ENCODE assay signal across 22 cellular contexts in genomic region chr10:101331960-101332359, GRCh38. TPM values are rescaled to one million over a fixed set of nuclear protein-coding genes. Genes with fewer than 3 reads are reported as not detected.
A peak's percentile ranks its signal among the peaks of the same experiment; 100 is the strongest.
DNase-seq lines count a peak whose midpoint lies in the region; ATAC-seq, FAIRE-seq and TF ChIP-seq lines count a peak whose summit lies in the region.
"Had no signal": no experiment of that assay in that cellular context is flagged by ENCODE, and none has a peak within 500 bp of the region (broad histone marks: within the 10 kb centered on the region; RNA-seq: fewer than 3 reads in every experiment).

No MANE protein-coding gene starts in this region.

- TF ChIP-seq CTCF in PC-3 (conservative IDR thresholded peaks at IDR 0.05; ENCODE audit: low read depth, low read length) (no peak), osteoblast (IDR thresholded peaks at IDR 0.05; ENCODE audit: extremely low read depth, low read depth, low read length) (no peak)

- H4K20me1 ChIP-seq in PC-3 (ENCODE audit: low read length) (no peaks in the 10 kb centered on the region), osteoblast (ENCODE audit: insufficient read depth, low read length) (no peaks in the 10 kb centered on the region)
- H4K20me1 ChIP-seq: BLaER1 treated with 17β-estradiol and CSF1 and Interleukin-3, amounts not matched to agents 10 nM and 100 nM had no signal

- H3K9me2 ChIP-seq in PC-3 (replicated peaks; ENCODE audit: low read length) = no peaks in the 10 kb centered on the region

- no peak overlapping the region for H3K9ac ChIP-seq in PC-3 (ENCODE audit: low read length)
- H3K9ac ChIP-seq: BLaER1 treated with 17β-estradiol and CSF1 and Interleukin-3, amounts not matched to agents 10 nM and 100 nM had no signal

- H3K4me1 ChIP-seq in PC-3 (ENCODE audit: insufficient read depth, low read length) = no peaks in the 10 kb centered on the region; the same call in 1 of the 2 replicates
- H3K4me1 ChIP-seq in osteoblast (ENCODE audit: insufficient read depth, low read length) = no peaks in the 10 kb centered on the region
- H3K4me1 ChIP-seq: BLaER1 treated with 17β-estradiol and CSF1 and Interleukin-3, amounts not matched to agents 10 nM and 100 nM; stomach; transverse colon had no signal

- H3K36me3 Mint-ChIP-seq in activated naive CD4-positive, alpha-beta T cell treated with anti-CD3 and anti-CD28 coated beads, Interleukin-2, amount 50 U/mL, for 24 hours = no peaks in the 10 kb centered on the region
- H3K36me3 Mint-ChIP-seq in stimulated activated effector memory CD8-positive, alpha-beta T cell treated with anti-CD3 and anti-CD28 coated beads, Interleukin-12 subunit alpha, Interleukin-12 subunit beta, amount 100 ng/mL, for 72 hours = no peaks in the 10 kb centered on the region
- H3K36me3 Mint-ChIP-seq: activated naive CD4-positive, alpha-beta T cell treated with anti-CD3 and anti-CD28 coated beads, Interleukin-2, amount 10 ng/mL, durations not matched to agents 7 days and 5 days had no signal

- H3K27ac ChIP-seq in PC-3 (ENCODE audit: low read length) (no peak overlapping the region), caudate nucleus (ENCODE audit: low read depth, low read length) (peak overlapping the region; percentile 4), osteoblast (ENCODE audit: low read depth, low read length) (no peak overlapping the region)
- H3K27ac ChIP-seq: BLaER1 treated with 17β-estradiol and CSF1 and Interleukin-3, amounts not matched to agents 10 nM and 100 nM; stomach; transverse colon had no signal

- H3K27me3 Mint-ChIP-seq in activated naive CD4-positive, alpha-beta T cell treated with anti-CD3 and anti-CD28 coated beads, Interleukin-2, amount 50 U/mL, for 24 hours = no peaks in the 10 kb centered on the region

- no peaks in the 10 kb centered on the region for H3K36me3 ChIP-seq in PC-3 (ENCODE audit: low read depth, low read length)
- no peaks in the 10 kb centered on the region for H3K36me3 ChIP-seq in osteoblast (ENCODE audit: insufficient read depth, low read length)
- H3K36me3 ChIP-seq: stomach, transverse colon had no signal

- H2AFZ ChIP-seq in PC-3 (ENCODE audit: low read length) (no peak overlapping the region), osteoblast (ENCODE audit: low read length) (no peak overlapping the region)

- H3K4me3 Mint-ChIP-seq in activated naive CD4-positive, alpha-beta T cell treated with anti-CD3 and anti-CD28 coated beads, Interleukin-2, amount 50 U/mL, for 24 hours = no peak overlapping the region
- no peak overlapping the region for H3K4me3 Mint-ChIP-seq in stimulated activated effector memory CD8-positive, alpha-beta T cell treated with anti-CD3 and anti-CD28 coated beads, Interleukin-12 subunit alpha, Interleukin-12 subunit beta, amount 100 ng/mL, for 72 hours
- H3K4me3 Mint-ChIP-seq: activated naive CD4-positive, alpha-beta T cell treated with anti-CD3 and anti-CD28 coated beads, Interleukin-2, amount 10 ng/mL, durations not matched to agents 7 days and 5 days had no signal

- CTCF ChIA-PET in PC-3 (lab: Charles Lee) = interaction anchor here (0.6 kb wide), 1 partner anchor 44 kb away, joined by 4 read pairs; no protein-coding TSS in a partner anchor

- POLR2A ChIA-PET in PC-3 (lab: Charles Lee; ENCODE audit: unreplicated experiment) = no interaction called here

- H3K4me3 ChIP-seq in PC-3 (ENCODE audit: low read length) (no peak overlapping the region), osteoblast (ENCODE audit: insufficient read depth, low read length) (no peak overlapping the region)
- H3K4me3 ChIP-seq: BLaER1 treated with 17β-estradiol and CSF1 and Interleukin-3, amounts not matched to agents 10 nM and 100 nM; stomach; transverse colon had no signal

- no peaks in the 10 kb centered on the region for H3K4me1 Mint-ChIP-seq in activated naive CD4-positive, alpha-beta T cell treated with anti-CD3 and anti-CD28 coated beads, Interleukin-2, amount 50 U/mL, for 24 hours
- H3K4me1 Mint-ChIP-seq in stimulated activated effector memory CD8-positive, alpha-beta T cell treated with anti-CD3 and anti-CD28 coated beads, Interleukin-12 subunit alpha, Interleukin-12 subunit beta, amount 100 ng/mL, for 72 hours = no peaks in the 10 kb centered on the region
- H3K4me1 Mint-ChIP-seq: activated naive CD4-positive, alpha-beta T cell treated with anti-CD3 and anti-CD28 coated beads, Interleukin-2, amount 10 ng/mL, durations not matched to agents 7 days and 5 days had no signal

- intact Hi-C loops in PC-3 (cut with micrococcal nuclease) = no loop called here

- H3K27me3 ChIP-seq in PC-3 (ENCODE audit: low read length) = no peaks in the 10 kb centered on the region
- peaks cover 27% of the 10 kb centered on the region for H3K27me3 ChIP-seq in osteoblast (ENCODE audit: insufficient read depth, low read length)
- H3K27me3 ChIP-seq: BLaER1 treated with 17β-estradiol and CSF1 and Interleukin-3, amounts not matched to agents 10 nM and 100 nM had no signal

- H3K79me2 ChIP-seq in PC-3 (ENCODE audit: low read length) = no peaks in the 10 kb centered on the region
- H3K79me2 ChIP-seq in osteoblast (ENCODE audit: insufficient read depth, low read length) = no peaks in the 10 kb centered on the region

- no peak for DNase-seq in activated naive CD4-positive, alpha-beta T cell treated with anti-CD3 and anti-CD28 coated beads, Interleukin-2, amount 50 U/mL, for 16 hours
- DNase-seq in PC-3 (peak; percentile 58), caudate nucleus (lab: John Stamatoyannopoulos, UW) (peak in 6 of 61 donors; percentile 1 to 39 (median 24)), osteoblast (ENCODE audit: insufficient read length, low spot score, missing footprints) (no peak), frontal cortex (ENCODE audit: low spot score in 2 of 2) (no peak)
- no peak for DNase-seq in stimulated activated effector memory CD8-positive, alpha-beta T cell treated with anti-CD3 and anti-CD28 coated beads, Interleukin-12 subunit alpha, Interleukin-12 subunit beta, amount 100 ng/mL, for 72 hours (ENCODE audit: low spot score in 2 of 2)
- no peak for DNase-seq in stimulated activated CD4-positive, alpha-beta T cell treated with anti-CD3 and anti-CD28 coated beads, Interleukin-12 subunit alpha, Interleukin-12 subunit beta, amount 100 ng/mL, for 4 hours
- DNase-seq: activated naive CD4-positive, alpha-beta T cell treated with anti-CD3 and anti-CD28 coated beads, Interleukin-2, amount 10 ng/mL, durations not matched to agents 7 days and 5 days; activated T-cell treated with anti-CD3 and anti-CD28 coated beads, Interleukin-2, amount 50 U/mL, for 48 hours; kidney glomerular epithelial cell; NCI-H2171 treated with DMSO at 0.1 percent for 48 hours; NCI-H526 treated with DMSO at 0.1 percent for 48 hours; occipital lobe; retina; stimulated activated CD4-positive, alpha-beta T cell treated with anti-CD3 and anti-CD28 coated beads, Interleukin-4, amount 100 ng/mL, for 4 hours; stomach; SW 1271; transverse colon had no signal

- no peak overlapping the region for H3K4me2 ChIP-seq in PC-3 (ENCODE audit: low read length)
- H3K4me2 ChIP-seq in osteoblast (ENCODE audit: insufficient read depth, low read length) = no peak overlapping the region
- H3K4me2 ChIP-seq: BLaER1 treated with 17β-estradiol and CSF1 and Interleukin-3, amounts not matched to agents 10 nM and 100 nM had no signal

- ATAC-seq in PC-3 = peak; percentile 72
- ATAC-seq in stimulated activated effector memory CD8-positive, alpha-beta T cell treated with anti-CD3 and anti-CD28 coated beads, Interleukin-12 subunit alpha, Interleukin-12 subunit beta, amount 100 ng/mL, for 72 hours = peak; percentile 79

- BruUV-seq in PC-3 (replicated peaks; lab: Mats Ljungman, UMichigan) = no TSS peak

- H3F3A ChIP-seq in PC-3 (ENCODE audit: low read length, unreplicated experiment) = no peaks in the 10 kb centered on the region

- H3K9me3 Mint-ChIP-seq in activated naive CD4-positive, alpha-beta T cell treated with anti-CD3 and anti-CD28 coated beads, Interleukin-2, amount 50 U/mL, for 24 hours = no peaks in the 10 kb centered on the region
- H3K9me3 Mint-ChIP-seq in stimulated activated effector memory CD8-positive, alpha-beta T cell treated with anti-CD3 and anti-CD28 coated beads, Interleukin-12 subunit alpha, Interleukin-12 subunit beta, amount 100 ng/mL, for 72 hours = no peaks in the 10 kb centered on the region
- H3K9me3 Mint-ChIP-seq: activated naive CD4-positive, alpha-beta T cell treated with anti-CD3 and anti-CD28 coated beads, Interleukin-2, amount 10 ng/mL, durations not matched to agents 7 days and 5 days had no signal

- FAIRE-seq in frontal cortex (lab: Jason Lieb, UNC) = no peak
- FAIRE-seq: colon, H54 had no signal

- peak overlapping the region; percentile 14 for H3K27ac Mint-ChIP-seq in activated naive CD4-positive, alpha-beta T cell treated with anti-CD3 and anti-CD28 coated beads, Interleukin-2, amount 50 U/mL, for 24 hours
- no peak overlapping the region for H3K27ac Mint-ChIP-seq in stimulated activated effector memory CD8-positive, alpha-beta T cell treated with anti-CD3 and anti-CD28 coated beads, Interleukin-12 subunit alpha, Interleukin-12 subunit beta, amount 100 ng/mL, for 72 hours
- H3K27ac Mint-ChIP-seq: activated naive CD4-positive, alpha-beta T cell treated with anti-CD3 and anti-CD28 coated beads, Interleukin-2, amount 10 ng/mL, durations not matched to agents 7 days and 5 days had no signal

- H3K9me3 ChIP-seq in PC-3 (ENCODE audit: low read length) = no peaks in the 10 kb centered on the region
- no peaks in the 10 kb centered on the region for H3K9me3 ChIP-seq in osteoblast (ENCODE audit: low read depth, low read length)
- H3K9me3 ChIP-seq: stomach, transverse colon had no signal

RNA-seq across cellular contexts. Expression of gene BTRC, which starts 22.0 kb away (rescaled TPM):
- total RNA-seq in PC-3 (2014; rRNA removed) (4.4 and 5.7 TPM in 2 replicates), osteoblast (11.2 and 11.8 TPM in 2 replicates), frontal cortex (39.1 TPM)
